In the genomic region with DNA sequence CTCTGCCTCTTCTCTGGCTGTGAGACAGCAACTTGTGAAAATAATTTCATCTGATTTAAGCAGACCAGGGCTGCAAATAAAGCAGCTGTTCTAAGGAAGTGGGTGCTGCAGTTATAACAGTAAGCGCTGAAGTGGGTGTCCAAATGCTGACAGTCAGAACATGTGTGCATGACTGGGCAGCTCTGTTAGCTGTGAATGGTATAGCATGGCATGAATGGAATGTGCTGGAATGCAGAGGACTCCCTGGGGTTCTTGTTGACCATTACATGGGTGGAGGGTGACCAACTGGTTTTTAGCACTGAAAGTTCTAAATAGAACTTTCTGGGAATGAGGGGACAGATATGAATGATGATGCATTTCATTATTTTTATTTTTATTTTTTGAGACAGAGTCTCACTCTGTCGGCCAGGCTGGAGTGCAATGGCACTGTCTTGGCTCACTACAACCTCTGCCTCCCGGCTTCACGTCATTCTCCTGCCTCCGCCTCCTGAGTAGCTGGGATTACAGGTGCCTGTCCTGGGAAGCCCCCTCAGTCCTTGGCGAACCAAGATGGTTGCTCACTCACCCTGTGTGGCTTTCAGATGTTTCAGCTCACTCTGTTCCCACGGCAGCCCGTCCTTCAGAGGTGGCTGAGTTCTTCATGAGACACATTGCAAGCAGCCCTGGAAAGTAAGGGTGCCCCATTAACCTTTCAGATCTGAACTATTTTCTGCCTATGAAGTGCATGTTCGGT, we compare ENCODE assay signal across 10 cellular contexts.
DNase-seq lines count a peak whose midpoint lies in the region; ATAC-seq, FAIRE-seq and TF ChIP-seq lines count a peak whose summit lies in the region.
"Had no signal": no experiment of that assay in that cellular context is flagged by ENCODE, and none has a peak within 500 bp of the region (broad histone marks: within the 10 kb centered on the region; RNA-seq: fewer than 3 reads in every experiment).

No MANE protein-coding gene starts in this region.

- H3K36me3 Mint-ChIP-seq in MCF 10A (ENCODE audit: insufficient read depth, unreplicated experiment) = no peaks in the 10 kb centered on the region
- H3K36me3 Mint-ChIP-seq in CD8-positive, alpha-beta T cell = no peaks in the 10 kb centered on the region

- dilution Hi-C loops in keratinocyte (cut with MboI; ENCODE audit: extremely low pct_ligation_motif_present, low sequenced_read_pairs) = no loop called here

- BruUV-seq in MCF 10A (replicated peaks; lab: Mats Ljungman, UMichigan) = no TSS peak

- peak; percentile 98 for ATAC-seq in thoracic aorta (ENCODE audit: insufficient number of reproducible peaks, low FRiP score, low read depth)
- no peak for ATAC-seq in CD8-positive, alpha-beta T cell
- no peak for ATAC-seq in GM21576 (IDR thresholded peaks at IDR 0.05; ENCODE audit: unreplicated experiment)

- H3K4me3 ChIP-seq in keratinocyte (ENCODE audit: control insufficient read depth in 2 of 3, extremely low read depth in 1 of 3, insufficient read depth in 2 of 3, low read depth in 1 of 3, low read length in 3 of 3) (no peak overlapping the region), thoracic aorta (no peak overlapping the region), sigmoid colon (no peak overlapping the region)
- no peak overlapping the region for H3K4me3 ChIP-seq in CD8-positive, alpha-beta T cell (ENCODE audit: low read depth, low read length)

- no peaks in the 10 kb centered on the region for H3K9me1 ChIP-seq in keratinocyte (ENCODE audit: control insufficient read depth, extremely low read depth, insufficient read depth, low read length)

- peaks cover 9% of the 10 kb centered on the region for H3K9me3 Mint-ChIP-seq in MCF 10A (ENCODE audit: unreplicated experiment)
- H3K9me3 Mint-ChIP-seq in CD8-positive, alpha-beta T cell = peaks cover 6% of the 10 kb centered on the region

- H3K27ac ChIP-seq in keratinocyte (ENCODE audit: control insufficient read depth, insufficient read depth, low read length) = no peak overlapping the region
- H3K27ac ChIP-seq in thoracic aorta = peak overlapping the region; percentile 39 to 75
- H3K27ac ChIP-seq in CD8-positive, alpha-beta T cell (ENCODE audit: low read depth, low read length) = no peak overlapping the region
- H3K27ac ChIP-seq in sigmoid colon = peak overlapping the region in 2 of 4 donors; percentile 21 to 22

- no peak for TF ChIP-seq CTCF in MCF 10A (IDR thresholded peaks at IDR 0.05; ENCODE audit: unreplicated experiment)
- TF ChIP-seq CTCF in keratinocyte (optimal IDR thresholded peaks at IDR 0.05 in 1 of 3, IDR thresholded peaks at IDR 0.05 in 1 of 3, conservative IDR thresholded peaks at IDR 0.05 in 1 of 3; ENCODE audit: extremely low read depth in 1 of 3, insufficient read depth in 2 of 3, low read length in 3 of 3) = no peak
- no peak for TF ChIP-seq CTCF in thoracic aorta (IDR thresholded peaks at IDR 0.05)
- no peak for TF ChIP-seq CTCF in CD8-positive, alpha-beta T cell (IDR thresholded peaks at IDR 0.05)
- TF ChIP-seq CTCF in sigmoid colon (IDR thresholded peaks at IDR 0.05) = no peak

- no peak for TF ChIP-seq POLR2A in sigmoid colon (IDR thresholded peaks at IDR 0.05)

- POLR2A ChIA-PET in MCF 10A (lab: Yijun Ruan, JAX) = interaction anchor here (0.5 to 1.1 kb wide), 3 partner anchors 35 to 1140 kb away, joined by 3 read pairs; no protein-coding TSS in a partner anchor
- POLR2A ChIA-PET in CD8-positive, alpha-beta T cell (lab: Charles Lee) = no interaction called here

- TF ChIP-seq EP300 in sigmoid colon (IDR thresholded peaks at IDR 0.05) = peak in 2 of 4 donors; percentile 12 to 28

- peaks cover 18% of the 10 kb centered on the region for H3K4me1 ChIP-seq in keratinocyte (ENCODE audit: control insufficient read depth, extremely low read depth, insufficient read depth, low read length)
- peaks cover 5 to 17% of the 10 kb centered on the region in 2 donors for H3K4me1 ChIP-seq in thoracic aorta (ENCODE audit: control insufficient read depth in 1 of 2, low read depth in 2 of 2)
- H3K4me1 ChIP-seq in CD8-positive, alpha-beta T cell (ENCODE audit: insufficient read depth, low read length) = no peaks in the 10 kb centered on the region
- no peaks in the 10 kb centered on the region for H3K4me1 ChIP-seq in sigmoid colon

- WGBS in sigmoid colon, 2 donors = 83 to 87% methylated on average over 9 of the region's 9 CpGs

- peak overlapping the region; percentile 44 for H2AFZ ChIP-seq in keratinocyte (ENCODE audit: control insufficient read depth, low read length)

- H3K9ac ChIP-seq in keratinocyte (ENCODE audit: control insufficient read depth, extremely low read depth, insufficient read depth, low read length) = no peak overlapping the region

- peak overlapping the region; percentile 83 for H3K27ac Mint-ChIP-seq in MCF 10A (ENCODE audit: low read depth, unreplicated experiment)
- no peak overlapping the region for H3K27ac Mint-ChIP-seq in CD8-positive, alpha-beta T cell

- peak overlapping the region; percentile 24 for H3K4me3 Mint-ChIP-seq in MCF 10A (ENCODE audit: unreplicated experiment)
- H3K4me3 Mint-ChIP-seq in CD8-positive, alpha-beta T cell = no peak overlapping the region

- H3K27me3 ChIP-seq in keratinocyte (ENCODE audit: control insufficient read depth, extremely low read depth, insufficient read depth, low read length) = no peaks in the 10 kb centered on the region
- H3K27me3 ChIP-seq in thoracic aorta (replicated peaks; ENCODE audit: insufficient read depth) = no peaks in the 10 kb centered on the region
- no peaks in the 10 kb centered on the region for H3K27me3 ChIP-seq in CD8-positive, alpha-beta T cell (ENCODE audit: insufficient read depth, low read length)
- no peaks in the 10 kb centered on the region for H3K27me3 ChIP-seq in sigmoid colon

- FAIRE-seq in keratinocyte (lab: Jason Lieb, UNC) = peak; percentile 100
- FAIRE-seq: frontal cortex had no signal

- H4K20me1 ChIP-seq in keratinocyte (ENCODE audit: control insufficient read depth, extremely low read depth, insufficient read depth, low read length) = no peaks in the 10 kb centered on the region

- no peaks in the 10 kb centered on the region for H3K27me3 Mint-ChIP-seq in MCF 10A (ENCODE audit: insufficient read depth, unreplicated experiment)
- no peaks in the 10 kb centered on the region for H3K27me3 Mint-ChIP-seq in CD8-positive, alpha-beta T cell (ENCODE audit: low read depth)

- no peaks in the 10 kb centered on the region for H3K79me2 ChIP-seq in keratinocyte (ENCODE audit: control insufficient read depth, insufficient read depth, low read length)

- intact Hi-C loops in MCF 10A (cut with micrococcal nuclease) = no loop called here
- intact Hi-C loops in CD8-positive, alpha-beta T cell (cut with DNase I, micrococcal nuclease) = no loop called here
- intact Hi-C loops in sigmoid colon (cut with DNase I) = no loop called here

- H3K36me3 ChIP-seq in keratinocyte (ENCODE audit: control insufficient read depth in 2 of 2, extremely low read depth in 1 of 2, insufficient read depth in 2 of 2, low read length in 2 of 2) (no peaks in the 10 kb centered on the region), thoracic aorta (no peaks in the 10 kb centered on the region), sigmoid colon (no peaks in the 10 kb centered on the region)
- H3K36me3 ChIP-seq in CD8-positive, alpha-beta T cell (ENCODE audit: insufficient read depth, low read length) = no peaks in the 10 kb centered on the region

- CTCF ChIA-PET in MCF 10A (lab: Yijun Ruan, JAX) = no interaction called here
- CTCF ChIA-PET in CD8-positive, alpha-beta T cell (lab: Charles Lee) = no interaction called here

- H3K4me1 Mint-ChIP-seq in MCF 10A (ENCODE audit: insufficient read depth, unreplicated experiment) = peaks cover 18% of the 10 kb centered on the region
- no peaks in the 10 kb centered on the region for H3K4me1 Mint-ChIP-seq in CD8-positive, alpha-beta T cell (ENCODE audit: low read depth)

- peak overlapping the region; percentile 78 for H3K4me2 ChIP-seq in keratinocyte (ENCODE audit: control insufficient read depth, extremely low read depth, insufficient read depth, low read depth, low read length)

- H3K9me3 ChIP-seq in keratinocyte (ENCODE audit: control insufficient read depth, low read depth, low read length) (no peaks in the 10 kb centered on the region), thoracic aorta (no peaks in the 10 kb centered on the region), sigmoid colon (peaks cover 0 to 2% (median 0%) of the 10 kb centered on the region in 4 donors)
- no peaks in the 10 kb centered on the region for H3K9me3 ChIP-seq in CD8-positive, alpha-beta T cell (ENCODE audit: low read length)

- DNase-seq in HS-27A (ENCODE audit: low read depth) (peak; percentile 86), MCF 10A (ENCODE audit: unreplicated experiment) (peak; percentile 90), keratinocyte (ENCODE audit: low read depth, low spot score) (peak; percentile 60), thoracic aorta (ENCODE audit: low spot score) (peak; percentile 31), sigmoid colon (no peak)
- no peak for DNase-seq in CD8-positive, alpha-beta T cell
- DNase-seq in effector CD8-positive, alpha-beta T cell (lab: John Stamatoyannopoulos, UW) = no peak
- DNase-seq: activated T-cell treated with anti-CD3 and anti-CD28 coated beads for 4 hours had no signal

Comparison
In these comparisons a context has a peak if more than half of its experiments do, and no peak if none do; other contexts are left out.
1. DNase-seq: peak in HS-27A (single experiment), MCF 10A (single experiment), keratinocyte (single experiment) and thoracic aorta (single experiment); none in CD8-positive, alpha-beta T cell (0 of 7), effector CD8-positive, alpha-beta T cell (single experiment) and sigmoid colon (single experiment).
2. H3K27ac ChIP-seq: peak in thoracic aorta (2 of 2); none in keratinocyte (single experiment) and CD8-positive, alpha-beta T cell (single experiment).